16 cellular contexts compared by ENCODE assay signal in the genomic region with DNA sequence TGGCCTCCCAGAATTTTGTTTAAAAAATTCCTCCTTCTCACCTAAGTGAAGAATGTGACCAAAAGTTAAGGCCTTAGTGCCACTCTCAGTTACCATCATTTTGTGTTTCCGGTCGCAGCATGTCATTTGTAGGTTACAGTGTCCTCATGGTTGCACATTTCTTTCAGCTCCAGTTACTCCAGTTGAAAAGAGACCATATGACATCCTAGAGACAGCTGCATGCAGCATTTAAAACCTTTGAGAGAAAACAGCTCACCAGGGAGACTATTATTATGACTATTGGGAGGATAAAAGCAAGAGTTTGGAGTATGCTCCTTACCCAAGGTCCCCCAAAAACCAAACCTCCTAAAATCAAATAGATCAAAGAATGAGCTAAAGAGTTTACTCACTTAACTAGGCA. TPM values are rescaled to one million over a fixed set of nuclear protein-coding genes. Genes with fewer than 3 reads are reported as not detected.
A peak's percentile ranks its signal among the peaks of the same experiment; 100 is the strongest.
DNase-seq lines count a peak whose midpoint lies in the region; ATAC-seq and TF ChIP-seq lines count a peak whose summit lies in the region.
"Had no signal": no experiment of that assay in that cellular context is flagged by ENCODE, and none has a peak within 500 bp of the region (broad histone marks: within the 10 kb centered on the region; RNA-seq: fewer than 3 reads in every experiment).

No MANE protein-coding gene starts in this region.

- no peaks in the 10 kb centered on the region for H3F3A ChIP-seq in OCI-LY1 (ENCODE audit: insufficient read depth, low read length)

- H3K36me3 Mint-ChIP-seq in glutamatergic neuron (ENCODE audit: unreplicated experiment) = peaks cover 6% of the 10 kb centered on the region

- no peaks in the 10 kb centered on the region for H3K9me2 ChIP-seq in OCI-LY1 (ENCODE audit: low read depth, low read length)

- no peak overlapping the region for H3K9ac ChIP-seq in HUES48 (ENCODE audit: low read depth, low read length)
- H3K9ac ChIP-seq in OCI-LY1 (ENCODE audit: low read length) = no peak overlapping the region

- H3K4me3 ChIP-seq in HUES48 (ENCODE audit: low read depth, low read length) (no peak overlapping the region), OCI-LY1 (ENCODE audit: low read depth, low read length, poor library complexity, severe bottlenecking) (no peak overlapping the region)
- H3K4me3 ChIP-seq: SK-N-MC had no signal

- ATAC-seq in HG03108 (IDR thresholded peaks at IDR 0.05; ENCODE audit: unreplicated experiment) = no peak
- ATAC-seq: Panc1 had no signal

- peak overlapping the region; percentile 58; the same call in 1 of the 2 replicates for H2AFZ ChIP-seq in OCI-LY1 (ENCODE audit: low read length)

- DNase-seq in glutamatergic neuron = no peak
- DNase-seq in retina = peak; percentile 87
- DNase-seq in DMS79 treated with DMSO at 0.1 percent for 48 hours (lab: John Stamatoyannopoulos, UW) = no peak
- no peak for DNase-seq in dedifferentiated amniotic fluid mesenchymal stem cell (ENCODE audit: extremely low spot score)
- DNase-seq: COR-L47, DMS153, EL, MM.1S, NCI-H1092 treated with DMSO at 0.1 percent for 48 hours, NCI-H187, NCI-H748 treated with DMSO at 0.1 percent for 48 hours had no signal

- TF ChIP-seq CTCF in OCI-LY1 (IDR thresholded peaks at IDR 0.05; ENCODE audit: low read length) = no peak
- no peak for TF ChIP-seq CTCF in glutamatergic neuron (IDR thresholded peaks at IDR 0.05; ENCODE audit: partially characterized antibody, unreplicated experiment)

- no peak overlapping the region for H3K4me3 Mint-ChIP-seq in glutamatergic neuron (ENCODE audit: unreplicated experiment)

- H3K9me3 ChIP-seq in HUES48 (ENCODE audit: control insufficient read depth, insufficient read depth, low read length) (peaks cover 5% of the 10 kb centered on the region), OCI-LY1 (ENCODE audit: low read length) (peaks cover 4% of the 10 kb centered on the region)

- H3K27me3 Mint-ChIP-seq in glutamatergic neuron (ENCODE audit: unreplicated experiment) = no peaks in the 10 kb centered on the region

- H3K27ac ChIP-seq in HUES48 (ENCODE audit: low read depth, low read length) (peak overlapping the region; percentile 34), OCI-LY1 (ENCODE audit: low read depth, low read length, poor library complexity, severe bottlenecking) (no peak overlapping the region)
- H3K27ac ChIP-seq: SK-N-MC had no signal

- H3K27me3 ChIP-seq in HUES48 (ENCODE audit: control insufficient read depth, insufficient read depth, low read length) (no peaks in the 10 kb centered on the region), OCI-LY1 (ENCODE audit: insufficient read depth, low read length) (no peaks in the 10 kb centered on the region)

- no peaks in the 10 kb centered on the region for H3K9me3 Mint-ChIP-seq in glutamatergic neuron (ENCODE audit: unreplicated experiment)

- H3K36me3 ChIP-seq in HUES48 (ENCODE audit: control insufficient read depth, insufficient read depth, low read length) = no peaks in the 10 kb centered on the region
- no peaks in the 10 kb centered on the region for H3K36me3 ChIP-seq in OCI-LY1 (ENCODE audit: insufficient read depth, low read length)

- peaks cover 4% of the 10 kb centered on the region for H3K4me1 Mint-ChIP-seq in glutamatergic neuron (ENCODE audit: low read depth, unreplicated experiment)

- H3K27ac Mint-ChIP-seq in glutamatergic neuron (ENCODE audit: unreplicated experiment) = peak overlapping the region; percentile 7

- peaks cover 9% of the 10 kb centered on the region for H3K4me1 ChIP-seq in HUES48 (ENCODE audit: control insufficient read depth, insufficient read depth, low read length)
- peaks cover 37% of the 10 kb centered on the region for H3K4me1 ChIP-seq in OCI-LY1 (ENCODE audit: insufficient read depth, low read length, severe bottlenecking)

- H3K79me2 ChIP-seq in OCI-LY1 (ENCODE audit: insufficient read depth, low read length) = no peaks in the 10 kb centered on the region

- no peaks in the 10 kb centered on the region for H4K20me1 ChIP-seq in OCI-LY1 (ENCODE audit: insufficient read depth, low read length)

- H3K4me2 ChIP-seq in OCI-LY1 (ENCODE audit: low read length) = no peak overlapping the region

RNA-seq across cellular contexts. Expression of a gene that starts 45.8 kb away (rescaled TPM):
- total RNA-seq in glutamatergic neuron (ENCODE audit: unreplicated experiment) = 0.69 TPM

RNA-seq across cellular contexts. Expression of a gene that starts 57.2 kb away (rescaled TPM):
- total RNA-seq in glutamatergic neuron (ENCODE audit: unreplicated experiment) = 32.4 TPM
